Comparison of ENCODE assay signal across 7 cellular contexts in genomic region chr9:129436751-129437625, GRCh38.
DNase-seq lines count a peak whose midpoint lies in the region; ATAC-seq and TF ChIP-seq lines count a peak whose summit lies in the region.

No MANE protein-coding gene starts in this region.

- H3K27me3 ChIP-seq in H7 (ENCODE audit: control insufficient read depth, insufficient read depth, low read length) (peaks cover 50% of the 10 kb centered on the region), Panc1 (ENCODE audit: control insufficient read depth, insufficient read depth, low read length) (no peaks in the 10 kb centered on the region), iPS DF 6.9 (ENCODE audit: control insufficient read depth, insufficient read depth, low read length) (peaks cover 31% of the 10 kb centered on the region)

- BruUV-seq in Panc1 (replicated peaks; lab: Mats Ljungman, UMichigan) = no TSS peak

- H3K4me1 ChIP-seq in Panc1 (ENCODE audit: control insufficient read depth, insufficient read depth, low read length) (peaks cover 23% of the 10 kb centered on the region), iPS DF 6.9 (ENCODE audit: control insufficient read depth, insufficient read depth, low read length) (peaks cover 5% of the 10 kb centered on the region)

- DNase-seq in H7 = peak; percentile 90
- DNase-seq in Panc1 (ENCODE audit: low read depth, low spot score) = no peak
- peak; percentile 45 for DNase-seq in astrocyte of the spinal cord (ENCODE audit: low read depth, low spot score)
- no peak for DNase-seq in iPS DF 6.9 (ENCODE audit: low read depth, low spot score)
- DNase-seq in retinal pigment epithelial cell (ENCODE audit: low read depth) = peak; percentile 59
- no peak for DNase-seq in GM19238 (ENCODE audit: insufficient read length, low spot score)

- CTCF ChIA-PET in Panc1 (lab: Charles Lee) = interaction anchor here (1.2 kb wide), 1 partner anchor 263 kb away, joined by 3 read pairs; no protein-coding TSS in a partner anchor

- peak overlapping the region; percentile 21 for H3K4me3 ChIP-seq in H7 (ENCODE audit: insufficient read depth, low read depth, low read length)
- H3K4me3 ChIP-seq in Panc1 (ENCODE audit: low read depth in 2 of 2, low read length in 2 of 2) = peak overlapping the region; percentile 47 to 56
- peak overlapping the region; percentile 46 for H3K4me3 ChIP-seq in astrocyte of the spinal cord (ENCODE audit: low read depth, low read length)
- peak overlapping the region; percentile 5; the same call in 1 of the 2 replicates for H3K4me3 ChIP-seq in iPS DF 6.9 (ENCODE audit: low read length)
- peak overlapping the region; percentile 38 for H3K4me3 ChIP-seq in retinal pigment epithelial cell (ENCODE audit: low read length)

- no peak for TF ChIP-seq CTCF in Panc1 (IDR thresholded peaks at IDR 0.05)
- TF ChIP-seq CTCF in astrocyte of the spinal cord (IDR thresholded peaks at IDR 0.05; ENCODE audit: low read depth, low read length) = no peak
- TF ChIP-seq CTCF in retinal pigment epithelial cell (conservative IDR thresholded peaks at IDR 0.05; ENCODE audit: low read depth, low read length) = no peak

- ATAC-seq in Panc1 = peak; percentile 68
- ATAC-seq in GM21786 (IDR thresholded peaks at IDR 0.05; ENCODE audit: unreplicated experiment) = no peak

- in situ Hi-C loops in Panc1 (cut with HindIII; ENCODE audit: low pct_unique_long_range_greater_than_20kb, low sequenced_read_pairs) (no loop called here), astrocyte of the spinal cord (cut with HindIII; ENCODE audit: low sequenced_read_pairs) (no loop called here)

- H3K36me3 ChIP-seq in H7 (replicated peaks; ENCODE audit: control insufficient read depth, insufficient read depth, low read length) (no peaks in the 10 kb centered on the region), Panc1 (ENCODE audit: control insufficient read depth, insufficient read depth, low read length) (no peaks in the 10 kb centered on the region), iPS DF 6.9 (ENCODE audit: control insufficient read depth, insufficient read depth, low read length) (no peaks in the 10 kb centered on the region)

- H3K27ac ChIP-seq in Panc1 (ENCODE audit: low read length) (peak overlapping the region; percentile 68), iPS DF 6.9 (ENCODE audit: low read length) (no peak overlapping the region)

- WGBS in iPS DF 6.9 (ENCODE audit: insufficient coverage, insufficient read length) = no CpG with 5 or more reads among the region's 78 CpGs

- H3K9me3 ChIP-seq in Panc1 (ENCODE audit: control insufficient read depth, insufficient read depth, low read depth, low read length) = no peaks in the 10 kb centered on the region
- H3K9me3 ChIP-seq in iPS DF 6.9 (ENCODE audit: control insufficient read depth, insufficient read depth, low read length) = peaks cover 1% of the 10 kb centered on the region; the same call in 1 of the 2 replicates

- intact Hi-C loops in Panc1 (cut with micrococcal nuclease; ENCODE audit: unreplicated experiment) = no loop called here

- POLR2A ChIA-PET in Panc1 (lab: Charles Lee) = interaction anchor here (0.7 kb wide), 1 partner anchor 23 kb away, joined by 4 read pairs; no protein-coding TSS in a partner anchor

Comparison
In these comparisons a context has a peak if more than half of its experiments do, and no peak if none do; other contexts are left out.
1. DNase-seq: peak in H7 (single experiment), astrocyte of the spinal cord (single experiment) and retinal pigment epithelial cell (single experiment); none in Panc1 (single experiment), iPS DF 6.9 (single experiment) and GM19238 (single experiment).
2. Peak in every context shown above with its lines, with median percentiles within 50 percentile points of each other: H3K4me3 ChIP-seq.